In genomic region chr1:58911841-58912553, GRCh38 we compare ENCODE assay signal across 2 cellular contexts.
TF ChIP-seq lines count a peak whose summit lies in the region.

No MANE protein-coding gene starts in this region.

TF ChIP-seq in IMR-90, 13 proteins besides CTCF, POLR2A, EP300 and RAD21:
- TF ChIP-seq MAFK (IDR thresholded peaks at IDR 0.05; ENCODE audit: low read depth, low read length) = no peak
- TF ChIP-seq, protein P1, sequence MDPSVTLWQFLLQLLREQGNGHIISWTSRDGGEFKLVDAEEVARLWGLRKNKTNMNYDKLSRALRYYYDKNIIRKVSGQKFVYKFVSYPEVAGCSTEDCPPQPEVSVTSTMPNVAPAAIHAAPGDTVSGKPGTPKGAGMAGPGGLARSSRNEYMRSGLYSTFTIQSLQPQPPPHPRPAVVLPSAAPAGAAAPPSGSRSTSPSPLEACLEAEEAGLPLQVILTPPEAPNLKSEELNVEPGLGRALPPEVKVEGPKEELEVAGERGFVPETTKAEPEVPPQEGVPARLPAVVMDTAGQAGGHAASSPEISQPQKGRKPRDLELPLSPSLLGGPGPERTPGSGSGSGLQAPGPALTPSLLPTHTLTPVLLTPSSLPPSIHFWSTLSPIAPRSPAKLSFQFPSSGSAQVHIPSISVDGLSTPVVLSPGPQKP (IDR thresholded peaks at IDR 0.05; ENCODE audit: borderline replicate concordance, low read depth, low read length) = no peak
- no peak for TF ChIP-seq CEBPB (IDR thresholded peaks at IDR 0.05; ENCODE audit: low read depth, low read length)
- TF ChIP-seq BHLHE40 (IDR thresholded peaks at IDR 0.05; ENCODE audit: low read depth, low read length) = no peak
- no peak for TF ChIP-seq NFE2L2 (IDR thresholded peaks at IDR 0.05; ENCODE audit: low read depth, low read length)
- no peak for TF ChIP-seq SMC3 (IDR thresholded peaks at IDR 0.05; ENCODE audit: low read depth, low read length)
- no peak for TF ChIP-seq FOS (IDR thresholded peaks at IDR 0.05; ENCODE audit: low read depth, low read length)
- no peak for TF ChIP-seq RCOR1 (IDR thresholded peaks at IDR 0.05; ENCODE audit: insufficient replicate concordance, low read length)
- no peak for TF ChIP-seq MXI1 (IDR thresholded peaks at IDR 0.05; ENCODE audit: borderline replicate concordance, low read depth, low read length)
- TF ChIP-seq CHD1 (IDR thresholded peaks at IDR 0.05; ENCODE audit: low read depth, low read length) = no peak
- TF ChIP-seq MAZ (IDR thresholded peaks at IDR 0.05; ENCODE audit: borderline replicate concordance, low read depth, low read length) = no peak
- TF ChIP-seq, protein P2, sequence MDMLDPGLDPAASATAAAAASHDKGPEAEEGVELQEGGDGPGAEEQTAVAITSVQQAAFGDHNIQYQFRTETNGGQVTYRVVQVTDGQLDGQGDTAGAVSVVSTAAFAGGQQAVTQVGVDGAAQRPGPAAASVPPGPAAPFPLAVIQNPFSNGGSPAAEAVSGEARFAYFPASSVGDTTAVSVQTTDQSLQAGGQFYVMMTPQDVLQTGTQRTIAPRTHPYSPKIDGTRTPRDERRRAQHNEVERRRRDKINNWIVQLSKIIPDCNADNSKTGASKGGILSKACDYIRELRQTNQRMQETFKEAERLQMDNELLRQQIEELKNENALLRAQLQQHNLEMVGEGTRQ (IDR thresholded peaks at IDR 0.05; ENCODE audit: low read depth, low read length) = no peak
- no peak for TF ChIP-seq RFX5 (IDR thresholded peaks at IDR 0.05; ENCODE audit: low read depth, low read length)
TF ChIP-seq in IMR-90: peak in this region for 0.

TF ChIP-seq in endothelial cell of umbilical vein, 7 proteins besides CTCF, POLR2A, EP300 and RAD21:
- TF ChIP-seq MYC (IDR thresholded peaks at IDR 0.05; ENCODE audit: low read depth, low read length) (no peak), POLR2AphosphoS5 (IDR thresholded peaks at IDR 0.05; ENCODE audit: insufficient read depth, low read depth, low read length) (no peak), FOS (IDR thresholded peaks at IDR 0.05; ENCODE audit: borderline replicate concordance, insufficient read depth, low read length) (no peak), GATA2 (IDR thresholded peaks at IDR 0.05; ENCODE audit: insufficient read depth, insufficient read length, low read depth, low read length) (no peak), MAX (IDR thresholded peaks at IDR 0.05; ENCODE audit: insufficient read depth, insufficient read length) (no peak), EZH2 (IDR thresholded peaks at IDR 0.05; ENCODE audit: borderline replicate concordance, low read depth, low read length, severe bottlenecking) (no peak), JUN (IDR thresholded peaks at IDR 0.05; ENCODE audit: borderline replicate concordance, insufficient read depth, insufficient read length, low read depth) (no peak)
